1 cellular context compared by ENCODE assay signal in genomic region chr10:67884313-67884841, GRCh38.
TF ChIP-seq lines count a peak whose summit lies in the region.

Gene SIRT1, plus strand, starts transcription at chr10:67884656. Its CDS starts 66 bp downstream, at chr10:67884722.

TF ChIP-seq in IMR-90, 13 proteins besides CTCF, POLR2A, EP300 and RAD21 (continued from another document):
- TF ChIP-seq ELK1 (IDR thresholded peaks at IDR 0.05; ENCODE audit: borderline replicate concordance, low read depth, low read length) (no peak), FOS (IDR thresholded peaks at IDR 0.05; ENCODE audit: low read depth, low read length) (no peak), MXI1 (IDR thresholded peaks at IDR 0.05; ENCODE audit: borderline replicate concordance, low read depth, low read length) (no peak; the same call in 1 of the 2 replicates)
TF ChIP-seq in IMR-90: peak in this region for 3.
